ENCODE assay signal across 8 cellular contexts in the genomic region with DNA sequence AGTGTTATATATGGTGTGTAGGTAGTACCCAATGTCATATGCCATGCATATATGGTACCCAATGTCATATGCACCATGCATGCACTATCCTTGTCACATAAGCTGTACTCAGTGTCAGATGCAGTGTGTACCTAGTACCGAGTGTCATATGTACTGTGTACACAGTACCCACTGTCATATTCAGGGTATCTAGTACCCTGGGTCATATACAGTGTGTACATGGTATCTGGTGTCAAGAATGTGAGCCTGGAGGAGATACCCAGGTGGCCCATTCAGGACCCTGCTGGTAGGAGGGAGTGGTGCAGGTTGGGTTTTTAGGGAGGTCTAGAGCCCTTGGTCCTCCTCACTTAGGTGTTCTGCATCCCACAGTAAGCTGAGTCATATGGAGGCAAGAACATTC. TPM values are rescaled to one million over a fixed set of nuclear protein-coding genes. Genes with fewer than 3 reads are reported as not detected.
DNase-seq lines count a peak whose midpoint lies in the region; ATAC-seq and TF ChIP-seq lines count a peak whose summit lies in the region.

No MANE protein-coding gene starts in this region.

- no peak overlapping the region for H4K8ac ChIP-seq in IMR-90 (ENCODE audit: low read depth in 2 of 2, low read length in 2 of 2)

- in situ Hi-C loops in IMR-90 (cut with MboI; ENCODE audit: low sequenced_read_pairs), result no loop called here

- no peak overlapping the region for H3K18ac ChIP-seq in IMR-90 (ENCODE audit: low read depth, low read length)

- no peak overlapping the region for H2BK20ac ChIP-seq in IMR-90 (ENCODE audit: low read depth, low read length)

- no peak overlapping the region for H2BK5ac ChIP-seq in IMR-90 (ENCODE audit: low read depth, low read length, poor library complexity, severe bottlenecking)

- H3K56ac ChIP-seq in IMR-90 (ENCODE audit: extremely low read depth, insufficient read depth, low read length), result no peak overlapping the region

- peak; percentile 37; the same call in 1 of the 2 replicates for TF ChIP-seq CTCF in IMR-90 (conservative IDR thresholded peaks at IDR 0.05; ENCODE audit: low read depth, low read length)
- TF ChIP-seq CTCF in psoas muscle (IDR thresholded peaks at IDR 0.05), result peak; percentile 26
- TF ChIP-seq CTCF in omental fat pad (IDR thresholded peaks at IDR 0.05), result no peak

- no peak overlapping the region for H3K9ac ChIP-seq in IMR-90 (ENCODE audit: low read depth, low read length)

- H3K27me3 ChIP-seq in IMR-90 (ENCODE audit: control insufficient read depth, insufficient read depth, low read length) (no peaks in the 10 kb centered on the region), psoas muscle (ENCODE audit: insufficient read depth in 3 of 3, low read length in 2 of 3) (no peaks in the 10 kb centered on the region)
- H3K27me3 ChIP-seq in effector memory CD4-positive, alpha-beta T cell (replicated peaks; ENCODE audit: control insufficient read depth, insufficient read depth, low read length, poor library complexity, severe bottlenecking), result no peaks in the 10 kb centered on the region

- peak overlapping the region; percentile 81 for H3K4me2 ChIP-seq in IMR-90 (ENCODE audit: low read depth, low read length)

- H3K4me3 ChIP-seq in IMR-90 (ENCODE audit: insufficient read depth, low read depth, low read length), result no peak overlapping the region
- H3K4me3 ChIP-seq in effector memory CD4-positive, alpha-beta T cell (ENCODE audit: insufficient read depth, low read depth, low read length, poor library complexity, severe bottlenecking), result no peak overlapping the region
- peak overlapping the region; percentile 85 for H3K4me3 ChIP-seq in psoas muscle

- no peak overlapping the region for H2AK9ac ChIP-seq in IMR-90 (replicated peaks; ENCODE audit: low read depth, low read length, poor library complexity)

- H3K79me1 ChIP-seq in IMR-90 (ENCODE audit: low read depth in 1 of 2, low read length in 2 of 2), result peaks cover 14 to 53% of the 10 kb centered on the region in 2 experiments

- H2BK15ac ChIP-seq in IMR-90 (ENCODE audit: low read depth, low read length), result no peak overlapping the region

- no peaks in the 10 kb centered on the region for H3K36me3 ChIP-seq in IMR-90 (ENCODE audit: control insufficient read depth, insufficient read depth, low read length)
- no peaks in the 10 kb centered on the region for H3K36me3 ChIP-seq in effector memory CD4-positive, alpha-beta T cell (ENCODE audit: control insufficient read depth, insufficient read depth, low read length)
- H3K36me3 ChIP-seq in psoas muscle (ENCODE audit: insufficient read depth in 1 of 2, low read depth in 1 of 2), result no peaks in the 10 kb centered on the region

- H3K9me3 ChIP-seq in IMR-90 (ENCODE audit: control insufficient read depth, insufficient read depth, low read length) (no peaks in the 10 kb centered on the region), psoas muscle (no peaks in the 10 kb centered on the region)
- no peaks in the 10 kb centered on the region for H3K9me3 ChIP-seq in effector memory CD4-positive, alpha-beta T cell (ENCODE audit: control insufficient read depth, low read length)

- POLR2A ChIA-PET in IMR-90 (lab: Charles Lee; ENCODE audit: unreplicated experiment), result no interaction called here

- H3K23ac ChIP-seq in IMR-90 (ENCODE audit: low read depth, low read length), result peak overlapping the region; percentile 99

- CTCF ChIA-PET in IMR-90 (lab: Yijun Ruan, JAX), result no interaction called here

- H2BK120ac ChIP-seq in IMR-90 (ENCODE audit: low read depth, low read length), result no peak overlapping the region

- ATAC-seq in IMR-90 (ENCODE audit: low read depth) (no peak), psoas muscle (peak in 3 of 4 donors; percentile 5 to 27 (median 20)), omental fat pad (ENCODE audit: low FRiP score) (no peak)

- intact Hi-C loops in IMR-90 (cut with micrococcal nuclease) (no loop called here), psoas muscle (cut with DNase I) (no loop called here)

- BruUV-seq in IMR-90 (replicated peaks; lab: Mats Ljungman, UMichigan), result no TSS peak

- no peak for TF ChIP-seq RAD21 in IMR-90 (IDR thresholded peaks at IDR 0.05; ENCODE audit: low read length)

- no CpG with 5 or more reads among the region's 1 CpG for WGBS in IMR-90 (ENCODE audit: extremely low coverage in 2 of 2, insufficient read length in 1 of 2), 2 experiments
- 48 to 92% (median 77%) methylated on average over 1 of the region's 1 CpG for WGBS in psoas muscle, 3 donors

- no peak for TF ChIP-seq POLR2A in IMR-90 (IDR thresholded peaks at IDR 0.05; ENCODE audit: low read depth, low read length)

- no peak overlapping the region for H3K27ac ChIP-seq in IMR-90 (ENCODE audit: insufficient read depth, low read length)
- no peak overlapping the region for H3K27ac ChIP-seq in effector memory CD4-positive, alpha-beta T cell (ENCODE audit: insufficient read depth, low read length, poor library complexity, severe bottlenecking)
- H3K27ac ChIP-seq in psoas muscle, result peak overlapping the region; percentile 96

- H3K9me1 ChIP-seq in IMR-90 (ENCODE audit: insufficient read depth, low read length), result peaks cover 12% of the 10 kb centered on the region

- H4K20me1 ChIP-seq in IMR-90 (ENCODE audit: insufficient read depth, low read length), result peaks cover 54% of the 10 kb centered on the region

- peak; percentile 6 to 15 for DNase-seq in activated CD4-positive, alpha-beta T cell treated with anti-CD3 and anti-CD28 coated beads for 24 hours (ENCODE audit: low read depth in 2 of 2)
- DNase-seq in activated CD4-positive, alpha-beta T cell treated with anti-CD3 and anti-CD28 coated beads for 1 hour, result no peak
- DNase-seq in IMR-90, result peak; percentile 7
- peak; percentile 37 for DNase-seq in activated CD4-positive, CD25-positive, alpha-beta regulatory T cell treated with anti-CD3 and anti-CD28 coated beads, Interleukin-2, amount 50 U/mL, for 72 hours
- peak in 2 of 3 donors; percentile 25 for DNase-seq in effector memory CD4-positive, alpha-beta T cell
- no peak for DNase-seq in psoas muscle
- DNase-seq in omental fat pad (ENCODE audit: low spot score), result no peak
- DNase-seq in SKM-1 treated with dmso at 0.1 percent for 144 hours (lab: John Stamatoyannopoulos, UW; ENCODE audit: unreplicated experiment), result no peak

- no peak overlapping the region for H4K91ac ChIP-seq in IMR-90 (ENCODE audit: insufficient read depth, low read depth, low read length)

- dilution Hi-C loops in IMR-90 (cut with HindIII; ENCODE audit: low sequenced_read_pairs, unreplicated experiment), result no loop called here

- H3K4ac ChIP-seq in IMR-90 (ENCODE audit: low read depth, low read length), result no peak overlapping the region

- H3K14ac ChIP-seq in IMR-90 (replicated peaks; ENCODE audit: low read depth, low read length), result 0 out of 2 replicates have a peak overlapping the region, but pooled peaks have one; percentile 37

- no peak overlapping the region for H4K5ac ChIP-seq in IMR-90 (ENCODE audit: low read depth, low read length)

- H3K4me1 ChIP-seq in IMR-90 (ENCODE audit: control insufficient read depth, insufficient read depth, low read length) (peaks cover 14% of the 10 kb centered on the region), psoas muscle (peaks cover 36% of the 10 kb centered on the region)
- peaks cover 13% of the 10 kb centered on the region for H3K4me1 ChIP-seq in effector memory CD4-positive, alpha-beta T cell (ENCODE audit: control insufficient read depth, insufficient read depth, low read length, poor library complexity, severe bottlenecking)

- peak overlapping the region; percentile 43; the same call in 1 of the 2 replicates for H2AK5ac ChIP-seq in IMR-90 (ENCODE audit: low read depth, low read length)

- H2AFZ ChIP-seq in IMR-90 (replicated peaks; ENCODE audit: low read length, poor library complexity), result no peak overlapping the region

TF ChIP-seq in IMR-90, 13 proteins besides CTCF, POLR2A, EP300 and RAD21:
- no peak for TF ChIP-seq MAZ (IDR thresholded peaks at IDR 0.05; ENCODE audit: borderline replicate concordance, low read depth, low read length)
- no peak for TF ChIP-seq FOS (IDR thresholded peaks at IDR 0.05; ENCODE audit: low read depth, low read length)

RNA-seq across cellular contexts. Expression of a gene that starts 1.8 kb away (rescaled TPM):
- total RNA-seq in IMR-90 (2012; rRNA removed) (72.2 and 80.3 TPM in 2 replicates), psoas muscle (10 to 100 TPM; 58.4 to 75.9 (median 61.8) TPM), omental fat pad (10 to 100 TPM; 59.5 to 69.8 (median 66.3) TPM)
- polyA plus RNA-seq in IMR-90 (2012; rRNA removed) (32.5 and 39.5 TPM in 2 replicates), psoas muscle (10 to 100 TPM; 27.2 to 69.8 (median 34.3) TPM)
- 5.0 and 5.7 TPM in 2 replicates for polyA plus RNA-seq in IMR-90 (2012; cell fraction: cytosol; rRNA removed)
- polyA plus RNA-seq in IMR-90 (2012; cell fraction: nucleus; rRNA removed; ENCODE audit: low replicate concordance), result 7.9 and 61.8 TPM in 2 replicates

Comparison
In these comparisons a context has a peak if more than half of its experiments do, and no peak if none do; other contexts are left out.
1. DNase-seq: peak in activated CD4-positive, alpha-beta T cell treated with anti-CD3 and anti-CD28 coated beads for 24 hours (2 of 2), IMR-90 (single experiment), activated CD4-positive, CD25-positive, alpha-beta regulatory T cell treated with anti-CD3 and anti-CD28 coated beads, Interleukin-2, amount 50 U/mL, for 72 hours (single experiment) and effector memory CD4-positive, alpha-beta T cell (2 of 3); none in activated CD4-positive, alpha-beta T cell treated with anti-CD3 and anti-CD28 coated beads for 1 hour (single experiment), psoas muscle (0 of 2), omental fat pad (single experiment) and SKM-1 treated with dmso at 0.1 percent for 144 hours (single experiment).
2. ATAC-seq: peak in psoas muscle (3 of 4); none in IMR-90 (single experiment) and omental fat pad (single experiment).
3. CTCF ChIP-seq: peak in IMR-90 (single experiment) and psoas muscle (single experiment); none in omental fat pad (0 of 3).